24 cellular contexts compared by ENCODE assay signal in genomic region chr11:34784318-34784841, GRCh38.
"Had no signal": no experiment of that assay in that cellular context is flagged by ENCODE, and none has a peak within 500 bp of the region (broad histone marks: within the 10 kb centered on the region; RNA-seq: fewer than 3 reads in every experiment).

No MANE protein-coding gene starts in this region.

- H3K4me1 ChIP-seq: ascending aorta, left ventricle myocardium inferior, prostate gland, testis, upper lobe of left lung had no signal

- ATAC-seq: activated CD8-positive, alpha-beta T cell treated with anti-CD3 and anti-CD28 coated beads for 36 hours; right cardiac atrium; stimulated activated effector memory CD8-positive, alpha-beta T cell treated with anti-CD3 and anti-CD28 coated beads, Interleukin-12 subunit alpha, Interleukin-12 subunit beta, amount 100 ng/mL, for 72 hours; T-cell had no signal

- H3K4me1 Mint-ChIP-seq: activated naive CD4-positive, alpha-beta T cell treated with anti-CD3 and anti-CD28 coated beads, Interleukin-2, amount 50 U/mL, for 24 hours; memory B cell; naive B cell; stimulated activated effector memory CD8-positive, alpha-beta T cell treated with anti-CD3 and anti-CD28 coated beads, Interleukin-12 subunit alpha, Interleukin-12 subunit beta, amount 100 ng/mL, for 72 hours; T-cell had no signal

- H3K36me3 ChIP-seq: ascending aorta, left ventricle myocardium inferior, prostate gland, stomach, upper lobe of left lung had no signal

- FAIRE-seq: endometrium, keratinocyte had no signal

- H3K36me3 Mint-ChIP-seq: naive B cell; stimulated activated effector memory CD8-positive, alpha-beta T cell treated with anti-CD3 and anti-CD28 coated beads, Interleukin-12 subunit alpha, Interleukin-12 subunit beta, amount 100 ng/mL, for 72 hours; T-cell had no signal

- DNase-seq: activated CD4-positive, alpha-beta T cell treated with anti-CD3 and anti-CD28 coated beads for 48 hours; activated CD4-positive, CD25-positive, alpha-beta regulatory T cell; activated CD8-positive, alpha-beta T cell treated with anti-CD3 and anti-CD28 coated beads for 36 hours; activated T-cell treated with anti-CD3 and anti-CD28 coated beads, Interleukin-2, amount 50 U/mL, for 1 hour; foreskin fibroblast; left ventricle myocardium inferior; naive B cell; right cardiac atrium; stimulated activated CD4-positive, alpha-beta T cell treated with anti-CD3 and anti-CD28 coated beads, Interleukin-4, amount 100 ng/mL, for 24 hours; stomach; T-cell; testis; upper lobe of left lung had no signal

- H3K9me3 ChIP-seq: ascending aorta, prostate gland, stomach, testis, upper lobe of left lung had no signal

- H3K4me3 Mint-ChIP-seq: activated CD8-positive, alpha-beta T cell treated with anti-CD3 and anti-CD28 coated beads for 36 hours; activated naive CD4-positive, alpha-beta T cell treated with anti-CD3 and anti-CD28 coated beads, Interleukin-2, amount 50 U/mL, for 24 hours; memory B cell; naive B cell; neural crest cell; stimulated activated effector memory CD8-positive, alpha-beta T cell treated with anti-CD3 and anti-CD28 coated beads, Interleukin-12 subunit alpha, Interleukin-12 subunit beta, amount 100 ng/mL, for 72 hours; T-cell had no signal

- H3K27me3 ChIP-seq: ascending aorta, stomach, testis, upper lobe of left lung had no signal

- H3K4me3 ChIP-seq: ascending aorta, coronary artery, left ventricle myocardium inferior, prostate gland, skin epidermis, stomach, testis, upper lobe of left lung had no signal

- H3K27ac Mint-ChIP-seq: activated CD8-positive, alpha-beta T cell treated with anti-CD3 and anti-CD28 coated beads for 36 hours; activated naive CD4-positive, alpha-beta T cell treated with anti-CD3 and anti-CD28 coated beads, Interleukin-2, amount 50 U/mL, for 24 hours; activated T-helper 2 cell treated with anti-CD3 and anti-CD28 coated beads, Interferon-gamma antibody, Interleukin-2, Interleukin-4, amounts not matched to agents 10 μg/mL and 5 μg/mL and 100 μg/mL, durations not matched to agents 14 hours and 24 hours and 36 hours; memory B cell; naive B cell; stimulated activated effector memory CD8-positive, alpha-beta T cell treated with anti-CD3 and anti-CD28 coated beads, Interleukin-12 subunit alpha, Interleukin-12 subunit beta, amount 100 ng/mL, for 72 hours; T-cell had no signal

- H3K9me3 Mint-ChIP-seq: activated CD8-positive, alpha-beta T cell treated with anti-CD3 and anti-CD28 coated beads for 36 hours; activated naive CD4-positive, alpha-beta T cell treated with anti-CD3 and anti-CD28 coated beads, Interleukin-2, amount 50 U/mL, for 24 hours; activated T-helper 2 cell treated with anti-CD3 and anti-CD28 coated beads, Interferon-gamma antibody, Interleukin-2, Interleukin-4, amounts not matched to agents 10 μg/mL and 5 μg/mL and 100 μg/mL, durations not matched to agents 14 hours and 24 hours and 36 hours; stimulated activated effector memory CD8-positive, alpha-beta T cell treated with anti-CD3 and anti-CD28 coated beads, Interleukin-12 subunit alpha, Interleukin-12 subunit beta, amount 100 ng/mL, for 72 hours; T-cell had no signal

- H3K27ac ChIP-seq: ascending aorta, coronary artery, left ventricle myocardium inferior, prostate gland, stomach, testis, upper lobe of left lung had no signal
